In genomic region chr17:10802487-10803284, GRCh38 we compare ENCODE assay signal across 27 cellular contexts. TPM values are rescaled to one million over a fixed set of nuclear protein-coding genes. Genes with fewer than 3 reads are reported as not detected.
"Had no signal": no experiment of that assay in that cellular context is flagged by ENCODE, and none has a peak within 500 bp of the region (broad histone marks: within the 10 kb centered on the region; RNA-seq: fewer than 3 reads in every experiment).

No MANE protein-coding gene starts in this region.

- H3K36me3 ChIP-seq: left ventricle myocardium inferior, right lobe of liver, suprapubic skin, tibial nerve had no signal

- H3K27ac Mint-ChIP-seq: activated CD4-positive, alpha-beta memory T cell treated with anti-CD3 and anti-CD28 coated beads, Interleukin-2, amount 10 ng/mL, durations not matched to agents 7 days and 5 days; activated CD8-positive, alpha-beta memory T cell treated with anti-CD3 and anti-CD28 coated beads, Interleukin-2, amount 10 ng/mL, durations not matched to agents 7 days and 5 days; activated naive CD4-positive, alpha-beta T cell treated with anti-CD3 and anti-CD28 coated beads, Interleukin-2, amount 10 ng/mL, durations not matched to agents 7 days and 5 days; mesothelial cell of epicardium; nephron progenitor cell; stimulated activated effector memory CD8-positive, alpha-beta T cell treated with anti-CD3 and anti-CD28 coated beads, Interleukin-12 subunit alpha, Interleukin-12 subunit beta, amount 100 ng/mL, for 72 hours; stimulated activated naive CD8-positive, alpha-beta T cell treated with anti-CD3 and anti-CD28 coated beads, Interleukin-15, amount 100 ng/mL, for 72 hours had no signal

- H3K4me3 ChIP-seq: left ventricle myocardium inferior, right lobe of liver, suprapubic skin had no signal

- H3K27me3 ChIP-seq: foreskin keratinocyte, right lobe of liver, suprapubic skin, tibial nerve had no signal

- H3K9me3 ChIP-seq: left ventricle myocardium inferior, right lobe of liver, suprapubic skin, tibial nerve had no signal

- H3K36me3 Mint-ChIP-seq: activated CD8-positive, alpha-beta memory T cell treated with anti-CD3 and anti-CD28 coated beads, Interleukin-2, amount 10 ng/mL, durations not matched to agents 7 days and 5 days; activated naive CD4-positive, alpha-beta T cell treated with anti-CD3 and anti-CD28 coated beads, Interleukin-2, amount 10 ng/mL, durations not matched to agents 7 days and 5 days; immature natural killer cell; mesothelial cell of epicardium; stimulated activated effector memory CD8-positive, alpha-beta T cell treated with anti-CD3 and anti-CD28 coated beads, Interleukin-12 subunit alpha, Interleukin-12 subunit beta, amount 100 ng/mL, for 72 hours had no signal

- H3K27me3 Mint-ChIP-seq: activated CD4-positive, alpha-beta memory T cell treated with anti-CD3 and anti-CD28 coated beads, Interleukin-2, amount 10 ng/mL, durations not matched to agents 7 days and 5 days; activated CD8-positive, alpha-beta memory T cell treated with anti-CD3 and anti-CD28 coated beads, Interleukin-2, amount 10 ng/mL, durations not matched to agents 7 days and 5 days; activated naive CD4-positive, alpha-beta T cell treated with anti-CD3 and anti-CD28 coated beads, Interleukin-2, amount 10 ng/mL, durations not matched to agents 7 days and 5 days; stimulated activated naive CD8-positive, alpha-beta T cell treated with anti-CD3 and anti-CD28 coated beads, Interleukin-15, amount 100 ng/mL, for 72 hours had no signal

- H3K4me1 Mint-ChIP-seq: activated CD4-positive, alpha-beta memory T cell treated with anti-CD3 and anti-CD28 coated beads, Interleukin-2, amount 10 ng/mL, durations not matched to agents 7 days and 5 days; activated CD8-positive, alpha-beta memory T cell treated with anti-CD3 and anti-CD28 coated beads, Interleukin-2, amount 10 ng/mL, durations not matched to agents 7 days and 5 days; activated naive CD4-positive, alpha-beta T cell treated with anti-CD3 and anti-CD28 coated beads, Interleukin-2, amount 10 ng/mL, durations not matched to agents 7 days and 5 days; mesothelial cell of epicardium; stimulated activated effector memory CD8-positive, alpha-beta T cell treated with anti-CD3 and anti-CD28 coated beads, Interleukin-12 subunit alpha, Interleukin-12 subunit beta, amount 100 ng/mL, for 72 hours; stimulated activated naive CD8-positive, alpha-beta T cell treated with anti-CD3 and anti-CD28 coated beads, Interleukin-15, amount 100 ng/mL, for 72 hours had no signal

- H3K4me3 Mint-ChIP-seq: activated CD4-positive, alpha-beta memory T cell treated with anti-CD3 and anti-CD28 coated beads, Interleukin-2, amount 10 ng/mL, durations not matched to agents 7 days and 5 days; activated CD8-positive, alpha-beta memory T cell treated with anti-CD3 and anti-CD28 coated beads, Interleukin-2, amount 10 ng/mL, durations not matched to agents 7 days and 5 days; activated naive CD4-positive, alpha-beta T cell treated with anti-CD3 and anti-CD28 coated beads, Interleukin-2, amount 10 ng/mL, durations not matched to agents 7 days and 5 days; immature natural killer cell; mesothelial cell of epicardium; nephron progenitor cell; stimulated activated effector memory CD8-positive, alpha-beta T cell treated with anti-CD3 and anti-CD28 coated beads, Interleukin-12 subunit alpha, Interleukin-12 subunit beta, amount 100 ng/mL, for 72 hours; stimulated activated naive CD8-positive, alpha-beta T cell treated with anti-CD3 and anti-CD28 coated beads, Interleukin-15, amount 100 ng/mL, for 72 hours had no signal

- ATAC-seq: activated CD8-positive, alpha-beta memory T cell treated with anti-CD3 and anti-CD28 coated beads, Interleukin-2, amount 10 ng/mL, durations not matched to agents 7 days and 5 days; foreskin keratinocyte; right lobe of liver; stimulated activated effector memory CD8-positive, alpha-beta T cell treated with anti-CD3 and anti-CD28 coated beads, Interleukin-12 subunit alpha, Interleukin-12 subunit beta, amount 100 ng/mL, for 72 hours; stimulated activated naive CD8-positive, alpha-beta T cell treated with anti-CD3 and anti-CD28 coated beads, Interleukin-15, amount 100 ng/mL, for 72 hours had no signal

- H3K27ac ChIP-seq: foreskin keratinocyte, left ventricle myocardium inferior, right lobe of liver, skin epidermis, suprapubic skin had no signal

- H3K9me3 Mint-ChIP-seq: activated CD4-positive, alpha-beta memory T cell treated with anti-CD3 and anti-CD28 coated beads, Interleukin-2, amount 10 ng/mL, durations not matched to agents 7 days and 5 days; activated naive CD4-positive, alpha-beta T cell treated with anti-CD3 and anti-CD28 coated beads, Interleukin-2, amount 10 ng/mL, durations not matched to agents 7 days and 5 days; immature natural killer cell; mesothelial cell of epicardium; stimulated activated effector memory CD8-positive, alpha-beta T cell treated with anti-CD3 and anti-CD28 coated beads, Interleukin-12 subunit alpha, Interleukin-12 subunit beta, amount 100 ng/mL, for 72 hours; stimulated activated naive CD8-positive, alpha-beta T cell treated with anti-CD3 and anti-CD28 coated beads, Interleukin-15, amount 100 ng/mL, for 72 hours had no signal

- DNase-seq: activated CD4-positive, alpha-beta memory T cell treated with anti-CD3 and anti-CD28 coated beads, Interleukin-2, amount 10 ng/mL, durations not matched to agents 7 days and 5 days; activated CD4-positive, alpha-beta T cell treated with anti-CD3 and anti-CD28 coated beads for 48 hours; activated CD8-positive, alpha-beta memory T cell treated with anti-CD3 and anti-CD28 coated beads, Interleukin-2, amount 10 ng/mL, durations not matched to agents 7 days and 5 days; activated effector memory CD4-positive, alpha-beta T cell treated with anti-CD3 and anti-CD28 coated beads, Interleukin-2, amount 50 U/mL, for 16 hours; activated naive CD4-positive, alpha-beta T cell treated with anti-CD3 and anti-CD28 coated beads, Interleukin-2, amount 10 ng/mL, durations not matched to agents 7 days and 5 days; activated T-cell treated with anti-CD3 and anti-CD28 coated beads for 4 hours; amygdala; effector CD4-positive, alpha-beta T cell; foreskin keratinocyte; immature natural killer cell; left ventricle myocardium inferior; nephron progenitor cell; occipital lobe; right lobe of liver; stimulated activated CD4-positive, alpha-beta T cell treated with anti-CD3 and anti-CD28 coated beads, Interleukin-2, amount 100 ng/mL, for 24 hours; stimulated activated naive CD8-positive, alpha-beta T cell treated with anti-CD3 and anti-CD28 coated beads, Interleukin-15, amount 100 ng/mL, for 72 hours; T-helper 2 cell had no signal

RNA-seq across cellular contexts. Expression of gene TMEM238L, which starts 1.2 kb away (rescaled TPM):
- total RNA-seq: activated CD4-positive, alpha-beta memory T cell treated with anti-CD3 and anti-CD28 coated beads, Interleukin-2, amount 10 ng/mL, durations not matched to agents 7 days and 5 days; activated CD8-positive, alpha-beta memory T cell treated with anti-CD3 and anti-CD28 coated beads, Interleukin-2, amount 10 ng/mL, durations not matched to agents 7 days and 5 days; cerebellum; epithelial cell of proximal tubule; fibroblast of lung; foreskin keratinocyte; kidney epithelial cell; left ventricle myocardium inferior; lung microvascular endothelial cell; mesothelial cell of epicardium; occipital lobe; right lobe of liver; tibial nerve had no signal
- polyA plus RNA-seq: fibroblast of lung, foreskin keratinocyte, immature natural killer cell had no signal

RNA-seq across cellular contexts. Expression of gene PIRT, which starts 35.2 kb away (rescaled TPM):
- total RNA-seq: activated CD4-positive, alpha-beta memory T cell treated with anti-CD3 and anti-CD28 coated beads, Interleukin-2, amount 10 ng/mL, durations not matched to agents 7 days and 5 days; activated CD8-positive, alpha-beta memory T cell treated with anti-CD3 and anti-CD28 coated beads, Interleukin-2, amount 10 ng/mL, durations not matched to agents 7 days and 5 days; epithelial cell of proximal tubule; fibroblast of lung; foreskin keratinocyte; kidney epithelial cell; left ventricle myocardium inferior; lung microvascular endothelial cell; mesothelial cell of epicardium; right lobe of liver; tibial nerve had no signal
- polyA plus RNA-seq: fibroblast of lung, foreskin keratinocyte, immature natural killer cell had no signal
